ENCODE assay signal across 8 cellular contexts in the genomic region with DNA sequence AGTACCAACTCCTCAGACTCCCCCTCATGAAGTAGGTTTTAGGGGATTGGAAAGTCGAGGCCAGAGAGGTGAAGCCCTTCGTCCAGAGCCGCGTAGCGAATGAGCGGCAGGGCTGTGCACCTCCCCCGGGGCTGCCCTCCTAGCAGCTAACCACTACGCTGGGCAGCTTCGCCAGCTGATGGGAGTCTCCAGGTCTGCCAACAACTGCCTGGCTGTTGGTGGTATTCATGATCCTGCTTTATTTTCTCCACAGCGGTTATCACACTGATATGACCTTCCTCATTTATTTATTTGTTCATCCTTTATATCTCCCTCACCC. TPM values are rescaled to one million over a fixed set of nuclear protein-coding genes. Genes with fewer than 3 reads are reported as not detected.
DNase-seq lines count a peak whose midpoint lies in the region; FAIRE-seq and TF ChIP-seq lines count a peak whose summit lies in the region.

No MANE protein-coding gene starts in this region.

- peak overlapping the region; percentile 80 for H3K4me3 ChIP-seq in OCI-LY1 (ENCODE audit: low read depth, low read length, poor library complexity, severe bottlenecking)
- peak overlapping the region; percentile 60 to 66 for H3K4me3 ChIP-seq in esophagus (ENCODE audit: low read depth in 1 of 2, low read length in 2 of 2)
- peak overlapping the region; percentile 65 for H3K4me3 ChIP-seq in osteoblast (ENCODE audit: insufficient read depth, low read length)

- WGBS in esophagus, 2 donors = 13 to 15% methylated on average over 10 of the region's 10 CpGs

- no peak for TF ChIP-seq POLR2A in GM12891 (IDR thresholded peaks at IDR 0.05; ENCODE audit: low read depth, low read length)

- DNase-seq in DMS114 treated with DMSO at 0.1 percent for 48 hours (lab: John Stamatoyannopoulos, UW; ENCODE audit: unreplicated experiment) = peak; percentile 36
- DNase-seq in osteoblast (ENCODE audit: insufficient read length, low spot score, missing footprints) = peak; percentile 81
- DNase-seq in LoVo (ENCODE audit: low spot score) = no peak
- DNase-seq in cerebellum (ENCODE audit: low spot score) = no peak
- DNase-seq in stimulated activated CD4-positive, alpha-beta T cell treated with anti-CD3 and anti-CD28 coated beads, Interleukin-2, amount 100 ng/mL, for 24 hours = no peak
- DNase-seq in GM12891 (ENCODE audit: insufficient read length, low spot score) = no peak

- no peak for TF ChIP-seq CTCF in OCI-LY1 (IDR thresholded peaks at IDR 0.05; ENCODE audit: low read length)
- TF ChIP-seq CTCF in osteoblast (IDR thresholded peaks at IDR 0.05; ENCODE audit: extremely low read depth, low read depth, low read length) = no peak

- H2AFZ ChIP-seq in OCI-LY1 (ENCODE audit: low read length) = no peak overlapping the region
- H2AFZ ChIP-seq in osteoblast (ENCODE audit: low read length) = peak overlapping the region; percentile 70

- H3K9me3 ChIP-seq in OCI-LY1 (ENCODE audit: low read length) = no peaks in the 10 kb centered on the region
- H3K9me3 ChIP-seq in esophagus (ENCODE audit: control insufficient read depth in 2 of 2, insufficient read depth in 1 of 2, low read depth in 1 of 2, low read length in 1 of 2) = peaks cover 0 to 3% of the 10 kb centered on the region in 2 donors
- H3K9me3 ChIP-seq in osteoblast (ENCODE audit: low read depth, low read length) = no peaks in the 10 kb centered on the region

- H3K27me3 ChIP-seq in OCI-LY1 (ENCODE audit: insufficient read depth, low read length) (no peaks in the 10 kb centered on the region; the same call in 1 of the 2 replicates), esophagus (ENCODE audit: control insufficient read depth in 1 of 2, insufficient read depth in 2 of 2, low read length in 2 of 2) (no peaks in the 10 kb centered on the region), osteoblast (ENCODE audit: insufficient read depth, low read length) (no peaks in the 10 kb centered on the region)

- H3K9me2 ChIP-seq in OCI-LY1 (ENCODE audit: low read depth, low read length) = no peaks in the 10 kb centered on the region

- H3K36me3 ChIP-seq in OCI-LY1 (ENCODE audit: insufficient read depth, low read length) (no peaks in the 10 kb centered on the region), esophagus (ENCODE audit: control insufficient read depth in 2 of 2, insufficient read depth in 2 of 2, low read length in 1 of 2) (no peaks in the 10 kb centered on the region), osteoblast (ENCODE audit: insufficient read depth, low read length) (no peaks in the 10 kb centered on the region)

- H3K9ac ChIP-seq in OCI-LY1 (ENCODE audit: low read length) = peak overlapping the region; percentile 30; the same call in 1 of the 2 replicates

- H3K4me1 ChIP-seq in OCI-LY1 (ENCODE audit: insufficient read depth, low read length, severe bottlenecking) (peaks cover 22% of the 10 kb centered on the region), esophagus (ENCODE audit: control insufficient read depth in 2 of 2, insufficient read depth in 2 of 2, low read length in 1 of 2) (peaks cover 0 to 5% of the 10 kb centered on the region in 2 donors), osteoblast (ENCODE audit: insufficient read depth, low read length) (peaks cover 4% of the 10 kb centered on the region)

- no peaks in the 10 kb centered on the region; the same call in 1 of the 2 replicates for H3F3A ChIP-seq in OCI-LY1 (ENCODE audit: insufficient read depth, low read length)

- H3K27ac ChIP-seq in OCI-LY1 (ENCODE audit: low read depth, low read length, poor library complexity, severe bottlenecking) = no peak overlapping the region
- H3K27ac ChIP-seq in esophagus (ENCODE audit: low read depth in 2 of 2, low read length in 1 of 2) = no peak overlapping the region
- no peak overlapping the region for H3K27ac ChIP-seq in osteoblast (ENCODE audit: low read depth, low read length)

- no peaks in the 10 kb centered on the region for H4K20me1 ChIP-seq in OCI-LY1 (ENCODE audit: insufficient read depth, low read length)
- H4K20me1 ChIP-seq in osteoblast (ENCODE audit: insufficient read depth, low read length) = no peaks in the 10 kb centered on the region

- H3K79me2 ChIP-seq in OCI-LY1 (ENCODE audit: insufficient read depth, low read length) = no peaks in the 10 kb centered on the region
- no peaks in the 10 kb centered on the region for H3K79me2 ChIP-seq in osteoblast (ENCODE audit: insufficient read depth, low read length)

- no peak for FAIRE-seq in GM12891 (lab: Jason Lieb, UNC)

- H3K4me2 ChIP-seq in OCI-LY1 (ENCODE audit: low read length) (peak overlapping the region; percentile 70), osteoblast (ENCODE audit: insufficient read depth, low read length) (peak overlapping the region; percentile 82)

TF ChIP-seq in GM12891, 5 proteins besides CTCF, POLR2A, EP300 and RAD21:
- TF ChIP-seq POU2F2 (IDR thresholded peaks at IDR 0.05; ENCODE audit: low read depth, low read length) (no peak), PAX5 (IDR thresholded peaks at IDR 0.05; ENCODE audit: insufficient read depth, low read length, severe bottlenecking) (no peak), POLR2AphosphoS5 (IDR thresholded peaks at IDR 0.05; ENCODE audit: low read depth, low read length) (no peak), SPI1 (IDR thresholded peaks at IDR 0.05; ENCODE audit: low read depth, low read length) (no peak), TAF1 (IDR thresholded peaks at IDR 0.05; ENCODE audit: low read depth, low read length) (no peak)

RNA-seq across cellular contexts. Expression of gene NETO2, which starts 0.8 kb away (rescaled TPM):
- polyA plus RNA-seq in esophagus = 1 to 10 TPM; 3.0 to 5.0 TPM
- 3.5 and 5.8 TPM in 2 replicates for total RNA-seq in osteoblast
- 141 TPM for total RNA-seq in cerebellum
- 10.1 TPM for polyA plus RNA-seq in GM12891 (2012; ENCODE audit: low read depth, missing spikeins)

Comparison
In these comparisons a context has a peak if more than half of its experiments do, and no peak if none do; other contexts are left out.
1. DNase-seq: peak in DMS114 treated with DMSO at 0.1 percent for 48 hours (single experiment) and osteoblast (single experiment); none in LoVo (single experiment), cerebellum (single experiment), stimulated activated CD4-positive, alpha-beta T cell treated with anti-CD3 and anti-CD28 coated beads, Interleukin-2, amount 100 ng/mL, for 24 hours (0 of 2) and GM12891 (single experiment).
2. RNA of gene NETO2, which starts 0.8 kb away (total RNA-seq): 141 TPM in cerebellum (single experiment); 3.5 to 5.8 TPM in osteoblast; every median in the first group is over 10 times any median in the second.
3. Peak in every context shown above with its lines, with median percentiles within 50 percentile points of each other: H3K4me3 ChIP-seq.